ENCODE assay signal across 29 cellular contexts in the genomic region with DNA sequence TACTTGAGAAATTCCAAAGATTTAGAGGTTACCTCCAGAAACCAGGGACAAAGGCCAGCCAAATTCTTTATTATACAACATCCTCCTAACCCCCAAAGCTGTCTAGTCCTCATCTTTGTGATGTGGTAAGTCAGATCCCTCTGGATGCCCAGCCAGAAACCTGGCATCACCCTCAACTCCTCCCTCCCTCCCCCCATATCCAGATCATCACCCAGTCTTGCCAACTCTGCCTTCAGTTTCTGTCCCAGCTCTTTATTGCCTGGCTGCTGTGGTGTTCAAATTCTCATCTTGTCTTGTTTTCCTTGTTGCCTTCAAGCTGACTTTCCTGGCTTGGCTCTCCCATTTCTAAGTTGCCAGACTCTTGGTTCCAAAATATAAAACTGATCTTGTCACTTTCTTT.
"Had no signal": no experiment of that assay in that cellular context is flagged by ENCODE, and none has a peak within 500 bp of the region (broad histone marks: within the 10 kb centered on the region; RNA-seq: fewer than 3 reads in every experiment).

No MANE protein-coding gene starts in this region.

- H3K9me3 Mint-ChIP-seq: immature natural killer cell had no signal

- H3K4me1 ChIP-seq: breast epithelium, foreskin keratinocyte, uterus had no signal

- H3K27me3 ChIP-seq: breast epithelium, foreskin keratinocyte, hepatocyte, sigmoid colon, stomach, transverse colon, uterus had no signal

- H3K27me3 Mint-ChIP-seq: activated naive CD8-positive, alpha-beta T cell treated with anti-CD3 and anti-CD28 coated beads, Interleukin-2, amount 10 ng/mL, durations not matched to agents 7 days and 5 days; activated T-helper 17 cell treated with anti-CD3 and anti-CD28 coated beads, Interleukin-2, amount 50 U/mL, for 72 hours; naive thymus-derived CD8-positive, alpha-beta T cell; progenitor cell of endocrine pancreas; stimulated activated memory B cell treated with anti-CD40 and anti-IgM and Interleukin-4, amounts not matched to agents 10 μg/mL and 1 μg/mL and 100 μg/mL, for 72 hours had no signal

- H3K4me1 Mint-ChIP-seq: mesothelial cell of epicardium had no signal

- DNase-seq: activated CD4-positive, alpha-beta T cell treated with anti-CD3 and anti-CD28 coated beads, Interleukin-2, amount 50 U/mL, for 1 hour; activated CD4-positive, CD25-positive, alpha-beta regulatory T cell; activated CD8-positive, alpha-beta T cell treated with anti-CD3 and anti-CD28 coated beads, Interleukin-2, amount 10 ng/mL, durations not matched to agents 7 days and 5 days; activated naive CD4-positive, alpha-beta T cell; activated naive CD8-positive, alpha-beta T cell treated with anti-CD3 and anti-CD28 coated beads, Interleukin-2, amount 10 ng/mL, durations not matched to agents 7 days and 5 days; amniotic stem cell; cortex of kidney; erythroblast; foreskin keratinocyte; glutamatergic neuron; immature natural killer cell; naive thymus-derived CD8-positive, alpha-beta T cell; retina; sigmoid colon; stimulated activated CD4-positive, alpha-beta T cell treated with anti-CD3 and anti-CD28 coated beads, Interleukin-15, amount 100 ng/mL, for 24 hours; stomach; T-helper 1 cell; T-helper 9 cell; transverse colon; uterus had no signal

- H3K4me3 Mint-ChIP-seq: activated CD8-positive, alpha-beta T cell treated with anti-CD3 and anti-CD28 coated beads, Interleukin-2, amount 10 ng/mL, durations not matched to agents 7 days and 5 days; activated naive CD8-positive, alpha-beta T cell treated with anti-CD3 and anti-CD28 coated beads, Interleukin-2, amount 10 ng/mL, durations not matched to agents 7 days and 5 days; activated T-helper 17 cell treated with anti-CD3 and anti-CD28 coated beads, Interleukin-2, amount 50 U/mL, for 72 hours; immature natural killer cell; mesothelial cell of epicardium; stimulated activated memory B cell treated with anti-CD40 and anti-IgM and Interleukin-4, amounts not matched to agents 10 μg/mL and 1 μg/mL and 100 μg/mL, for 72 hours had no signal

- H3K36me3 Mint-ChIP-seq: mesothelial cell of epicardium had no signal

- ATAC-seq: activated CD8-positive, alpha-beta T cell treated with anti-CD3 and anti-CD28 coated beads, Interleukin-2, amount 10 ng/mL, durations not matched to agents 7 days and 5 days; activated T-helper 17 cell treated with anti-CD3 and anti-CD28 coated beads, Interleukin-2, amount 50 U/mL, for 72 hours; foreskin keratinocyte; left lobe of liver; naive thymus-derived CD8-positive, alpha-beta T cell; stimulated activated memory B cell treated with anti-CD40 and anti-IgM and Interleukin-4, amounts not matched to agents 10 μg/mL and 1 μg/mL and 100 μg/mL, for 72 hours had no signal

- H3K36me3 ChIP-seq: breast epithelium, sigmoid colon, transverse colon, uterus had no signal

- H3K27ac Mint-ChIP-seq: activated naive CD8-positive, alpha-beta T cell treated with anti-CD3 and anti-CD28 coated beads, Interleukin-2, amount 10 ng/mL, durations not matched to agents 7 days and 5 days; activated T-helper 17 cell treated with anti-CD3 and anti-CD28 coated beads, Interleukin-2, amount 50 U/mL, for 72 hours; mesothelial cell of epicardium; progenitor cell of endocrine pancreas; stimulated activated memory B cell treated with anti-CD40 and anti-IgM and Interleukin-4, amounts not matched to agents 10 μg/mL and 1 μg/mL and 100 μg/mL, for 72 hours had no signal

- H3K9me3 ChIP-seq: breast epithelium, sigmoid colon, stomach, transverse colon, uterus had no signal

- H3K4me3 ChIP-seq: breast epithelium, hepatocyte, lung, sigmoid colon, smooth muscle cell, stomach, transverse colon, uterus had no signal
